6 cellular contexts compared by ENCODE assay signal in the genomic region with DNA sequence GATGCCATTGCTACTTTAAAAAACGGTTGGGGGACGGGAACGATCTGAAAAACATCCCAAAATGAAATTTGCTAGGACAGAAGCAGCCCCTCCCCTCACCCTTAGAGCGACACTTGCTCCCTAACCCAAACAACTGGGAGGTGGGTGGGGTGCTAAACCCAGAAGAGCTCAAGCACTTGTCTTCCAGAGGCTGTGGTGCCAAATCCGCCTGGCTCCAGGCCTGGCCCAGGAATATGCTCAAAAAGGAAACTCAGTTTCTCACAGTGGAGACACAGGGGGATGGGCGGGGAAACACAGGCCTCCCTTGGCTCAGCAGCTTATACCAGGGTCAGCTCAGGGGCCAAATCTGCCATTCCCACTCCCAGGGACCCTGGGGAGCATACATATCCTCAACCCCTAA. TPM values are rescaled to one million over a fixed set of nuclear protein-coding genes. Genes with fewer than 3 reads are reported as not detected.
DNase-seq lines count a peak whose midpoint lies in the region; ATAC-seq lines count a peak whose summit lies in the region.

No MANE protein-coding gene starts in this region.

- no peak overlapping the region for H3K9ac ChIP-seq in endocrine pancreas (ENCODE audit: control insufficient read depth, insufficient read depth, low read length)

- peak overlapping the region; percentile 61 for H3K4me3 ChIP-seq in endocrine pancreas (ENCODE audit: control insufficient read depth, insufficient read depth, low read length)

- DNase-seq in NCI-H82 (lab: John Stamatoyannopoulos, UW): peak; percentile 82
- no peak for DNase-seq in sciatic nerve (ENCODE audit: low spot score)
- DNase-seq in SK-N-DZ (ENCODE audit: low spot score): no peak
- DNase-seq in kidney tubule cell (ENCODE audit: low spot score): no peak

- ATAC-seq in sciatic nerve (peak; percentile 53), HG02571 (IDR thresholded peaks at IDR 0.05; ENCODE audit: unreplicated experiment) (no peak)

- intact Hi-C loops in sciatic nerve (cut with DNase I): loop anchor here (10.0 kb wide), 1 partner anchor 98 kb away; a partner anchor contains a TSS

- peaks cover 7% of the 10 kb centered on the region for H3K4me1 ChIP-seq in endocrine pancreas (ENCODE audit: control insufficient read depth, insufficient read depth, low read length)

- H3K9me3 ChIP-seq in endocrine pancreas (ENCODE audit: control insufficient read depth, low read length): no peaks in the 10 kb centered on the region

- H3K36me3 ChIP-seq in endocrine pancreas (ENCODE audit: control insufficient read depth, insufficient read depth, low read length): peaks cover 3% of the 10 kb centered on the region

- no peaks in the 10 kb centered on the region for H3K27me3 ChIP-seq in endocrine pancreas (ENCODE audit: control insufficient read depth, insufficient read depth, low read length)

RNA-seq across cellular contexts. Expression of a gene that starts 0.7 kb away (rescaled TPM):
- 71.1 TPM for total RNA-seq in sciatic nerve
- polyA plus RNA-seq in SK-N-DZ (2014; cell fraction: cytosol; rRNA removed): 15.1 and 33.8 TPM in 2 replicates
- polyA plus RNA-seq in SK-N-DZ (2014; cell fraction: nucleus; rRNA removed): 32.1 and 33.5 TPM in 2 replicates

RNA-seq across cellular contexts. Expression of a gene that starts 5.0 kb away (rescaled TPM):
- total RNA-seq in sciatic nerve: 25.0 TPM
- polyA plus RNA-seq in SK-N-DZ (2014; cell fraction: cytosol; rRNA removed): 51.1 and 56.2 TPM in 2 replicates
- polyA plus RNA-seq in SK-N-DZ (2014; cell fraction: nucleus; rRNA removed): 31.1 and 41.1 TPM in 2 replicates

RNA-seq across cellular contexts. Expression of a gene that starts 14.0 kb away (rescaled TPM):
- total RNA-seq in sciatic nerve: 92.5 TPM
- polyA plus RNA-seq in SK-N-DZ (2014; cell fraction: cytosol; rRNA removed): 65.4 and 75.4 TPM in 2 replicates
- 98.6 and 121 TPM in 2 replicates for polyA plus RNA-seq in SK-N-DZ (2014; cell fraction: nucleus; rRNA removed)

RNA-seq across cellular contexts. Expression of a gene that starts 17.9 kb away (rescaled TPM):
- 31.7 TPM for total RNA-seq in sciatic nerve
- 523 and 644 TPM in 2 replicates for polyA plus RNA-seq in SK-N-DZ (2014; cell fraction: cytosol; rRNA removed)
- polyA plus RNA-seq in SK-N-DZ (2014; cell fraction: nucleus; rRNA removed): 311 and 412 TPM in 2 replicates

RNA-seq across cellular contexts. Expression of a gene that starts 20.0 kb away (rescaled TPM):
- 30.4 TPM for total RNA-seq in sciatic nerve
- polyA plus RNA-seq in SK-N-DZ (2014; cell fraction: cytosol; rRNA removed): 6.5 and 8.0 TPM in 2 replicates
- polyA plus RNA-seq in SK-N-DZ (2014; cell fraction: nucleus; rRNA removed): 3.1 and 4.4 TPM in 2 replicates
